ENCODE assay signal across 8 cellular contexts in genomic region chr3:112464264-112464663, GRCh38. TPM values are rescaled to one million over a fixed set of nuclear protein-coding genes. Genes with fewer than 3 reads are reported as not detected.
DNase-seq lines count a peak whose midpoint lies in the region; ATAC-seq and TF ChIP-seq lines count a peak whose summit lies in the region.
"Had no signal": no experiment of that assay in that cellular context is flagged by ENCODE, and none has a peak within 500 bp of the region (broad histone marks: within the 10 kb centered on the region; RNA-seq: fewer than 3 reads in every experiment).

No MANE protein-coding gene starts in this region.

- 8 to 13% methylated on average over 2 of the region's 2 CpGs for WGBS in lower leg skin, 2 donors

- TF ChIP-seq CTCF in lower leg skin (IDR thresholded peaks at IDR 0.05) = no peak

- H3K36me3 Mint-ChIP-seq in T-helper 17 cell (ENCODE audit: low read depth) = no peaks in the 10 kb centered on the region
- no peaks in the 10 kb centered on the region for H3K36me3 Mint-ChIP-seq in natural killer cell treated with Interleukin-12 subunit alpha and Interleukin-12 subunit beta and Interleukin-15 and Interleukin-18, amount 100 ng/mL, for 72 hours

- intact Hi-C loops in lower leg skin (cut with DNase I; ENCODE audit: low total_unique reads) = loop anchor here (5.0 kb wide), 1 partner anchor 987 kb away; no protein-coding TSS in a partner anchor

- no peaks in the 10 kb centered on the region for H3K27me3 Mint-ChIP-seq in T-helper 17 cell
- H3K27me3 Mint-ChIP-seq in natural killer cell treated with Interleukin-12 subunit alpha and Interleukin-12 subunit beta and Interleukin-15 and Interleukin-18, amount 100 ng/mL, for 72 hours = no peaks in the 10 kb centered on the region

- peaks cover 53% of the 10 kb centered on the region for H3K4me1 Mint-ChIP-seq in T-helper 17 cell
- peaks cover 46 to 53% of the 10 kb centered on the region in 2 donors for H3K4me1 Mint-ChIP-seq in natural killer cell treated with Interleukin-12 subunit alpha and Interleukin-12 subunit beta and Interleukin-15 and Interleukin-18, amount 100 ng/mL, for 72 hours (ENCODE audit: low read depth in 2 of 2)

- peak overlapping the region; percentile 72 for H3K27ac Mint-ChIP-seq in T-helper 17 cell
- peak overlapping the region; percentile 51 to 58 for H3K27ac Mint-ChIP-seq in natural killer cell treated with Interleukin-12 subunit alpha and Interleukin-12 subunit beta and Interleukin-15 and Interleukin-18, amount 100 ng/mL, for 72 hours

- DNase-seq in T-helper 17 cell (no peak), lower leg skin (ENCODE audit: low spot score in 2 of 2) (no peak)
- DNase-seq in natural killer cell treated with Interleukin-12 subunit alpha and Interleukin-12 subunit beta and Interleukin-15 and Interleukin-18, amount 100 ng/mL, for 72 hours (ENCODE audit: low spot score) = no peak
- DNase-seq: left colon had no signal

- peak overlapping the region; percentile 43 for H3K4me3 Mint-ChIP-seq in T-helper 17 cell
- H3K4me3 Mint-ChIP-seq in natural killer cell treated with Interleukin-12 subunit alpha and Interleukin-12 subunit beta and Interleukin-15 and Interleukin-18, amount 100 ng/mL, for 72 hours = peak overlapping the region; percentile 46

- TF ChIP-seq POLR2A in lower leg skin (IDR thresholded peaks at IDR 0.05) = no peak

- peak; percentile 27 for ATAC-seq in GM18858 (IDR thresholded peaks at IDR 0.05; ENCODE audit: unreplicated experiment)
- peak; percentile 27 for ATAC-seq in HG03064 (IDR thresholded peaks at IDR 0.05; ENCODE audit: low read depth, unreplicated experiment)
- peak; percentile 92 for ATAC-seq in T-helper 17 cell
- ATAC-seq in natural killer cell treated with Interleukin-12 subunit alpha and Interleukin-12 subunit beta and Interleukin-15 and Interleukin-18, amount 100 ng/mL, for 72 hours = peak in 1 of 2 donors; percentile 50
- ATAC-seq in HG03039 (IDR thresholded peaks at IDR 0.05; ENCODE audit: unreplicated experiment) = no peak
- no peak for ATAC-seq in HG03439 (IDR thresholded peaks at IDR 0.05; ENCODE audit: unreplicated experiment)
- ATAC-seq: left colon had no signal

- H3K9me3 Mint-ChIP-seq in natural killer cell treated with Interleukin-12 subunit alpha and Interleukin-12 subunit beta and Interleukin-15 and Interleukin-18, amount 100 ng/mL, for 72 hours = no peaks in the 10 kb centered on the region

- no peaks in the 10 kb centered on the region for H3K9me3 ChIP-seq in T-helper 17 cell (ENCODE audit: control insufficient read depth, low read length, poor library complexity, severe bottlenecking)

- no peak overlapping the region for H3K4me3 ChIP-seq in lower leg skin (ENCODE audit: low read depth, poor library complexity, severe bottlenecking)

RNA-seq across cellular contexts. Expression of gene BTLA, which starts 35.0 kb away (rescaled TPM):
- total RNA-seq in T-helper 17 cell (10 to 100 TPM in 1 of 2 donors, 1 to 10 TPM in 1; 9.4 to 16.0 TPM), lower leg skin (1 to 10 TPM in 2 of 4 donors, under 1 TPM in 2; 0.11 to 2.6 (median 0.72) TPM)
- total RNA-seq in natural killer cell treated with Interleukin-12 subunit alpha and Interleukin-12 subunit beta and Interleukin-15 and Interleukin-18, amount 100 ng/mL, for 72 hours = 1 to 10 TPM in 1 of 2 donors, under 1 TPM in 1; 0.21 to 1.4 TPM

Comparison
In these comparisons a context has a peak if more than half of its experiments do, and no peak if none do; other contexts are left out.
1. ATAC-seq: peak in GM18858 (single experiment), HG03064 (single experiment) and T-helper 17 cell (single experiment); none in HG03039 (single experiment) and HG03439 (single experiment).